ENCODE assay signal across 10 cellular contexts in the genomic region with DNA sequence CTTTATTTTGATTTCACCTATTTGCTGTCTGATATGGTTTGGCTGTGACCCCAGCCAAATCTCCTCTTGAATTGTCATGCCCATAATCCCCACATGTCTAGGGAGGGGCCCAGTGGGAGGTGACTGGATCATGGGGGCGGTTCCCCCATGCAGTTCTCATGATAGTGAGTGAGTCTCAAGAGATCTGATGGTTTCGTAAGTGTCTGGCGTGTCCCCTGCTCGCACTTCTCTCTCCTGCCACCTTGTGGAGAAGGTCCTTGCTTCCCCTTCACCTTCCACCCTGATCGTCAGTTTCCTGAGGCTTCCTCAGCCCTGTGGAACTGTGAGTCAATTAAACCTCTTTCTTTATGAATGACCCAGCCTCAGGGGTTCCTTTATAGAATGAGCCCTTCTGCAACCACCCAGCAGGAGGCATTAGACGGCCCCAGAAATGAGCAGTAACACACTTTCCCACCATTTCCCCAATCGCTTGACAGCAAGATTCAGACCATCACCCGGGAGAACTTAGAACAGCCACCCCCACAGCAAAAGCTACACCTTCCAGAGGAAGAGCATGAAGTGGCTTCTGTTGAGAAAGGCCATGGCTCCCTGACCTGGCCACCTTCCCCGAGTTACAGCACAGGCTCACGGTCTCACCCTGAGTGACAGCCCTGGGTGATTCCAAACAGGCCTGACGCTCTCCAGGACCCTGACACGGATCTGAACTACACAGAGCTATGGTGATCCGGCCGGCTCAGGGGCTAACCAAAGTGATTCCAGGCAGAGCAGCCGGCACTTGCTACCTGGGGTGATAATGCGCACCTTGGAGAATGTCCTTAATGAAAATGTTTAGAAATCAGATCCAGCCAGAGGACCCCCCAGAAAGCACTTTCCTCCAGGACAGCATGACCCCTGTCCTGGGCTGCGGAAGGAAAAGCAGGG.
DNase-seq lines count a peak whose midpoint lies in the region; ATAC-seq and TF ChIP-seq lines count a peak whose summit lies in the region.
"Had no signal": no experiment of that assay in that cellular context is flagged by ENCODE, and none has a peak within 500 bp of the region (broad histone marks: within the 10 kb centered on the region; RNA-seq: fewer than 3 reads in every experiment).

No MANE protein-coding gene starts in this region.

- peaks cover 10% of the 10 kb centered on the region for H3K4me1 Mint-ChIP-seq in osteocyte (ENCODE audit: unreplicated experiment)

- H3K4me3 ChIP-seq in fibroblast of pulmonary artery (replicated peaks; ENCODE audit: low read depth, low read length) = no peak overlapping the region

- H3K27ac Mint-ChIP-seq in osteocyte (ENCODE audit: unreplicated experiment) = no peak overlapping the region
- H3K27ac Mint-ChIP-seq: stimulated activated naive CD8-positive, alpha-beta T cell treated with anti-CD3 and anti-CD28 coated beads, Interleukin-15, Interleukin-2, amounts not matched to agents 100 ng/mL and 50 ng/mL, for 24 hours had no signal

- no peaks in the 10 kb centered on the region for H3K36me3 Mint-ChIP-seq in osteocyte (ENCODE audit: unreplicated experiment)
- H3K36me3 Mint-ChIP-seq: CD8-positive, alpha-beta memory T cell had no signal

- TF ChIP-seq CTCF in fibroblast of pulmonary artery (IDR thresholded peaks at IDR 0.05; ENCODE audit: low read length, missing control alignments) (peak; percentile 22), osteocyte (IDR thresholded peaks at IDR 0.05) (peak; percentile 62)

- H3K9me3 Mint-ChIP-seq in osteocyte (ENCODE audit: unreplicated experiment) = no peaks in the 10 kb centered on the region
- H3K9me3 Mint-ChIP-seq: CD8-positive, alpha-beta memory T cell; stimulated activated naive CD8-positive, alpha-beta T cell treated with anti-CD3 and anti-CD28 coated beads, Interleukin-15, Interleukin-2, amounts not matched to agents 100 ng/mL and 50 ng/mL, for 24 hours had no signal

- no peak overlapping the region for H3K4me3 Mint-ChIP-seq in osteocyte (ENCODE audit: unreplicated experiment)
- H3K4me3 Mint-ChIP-seq: CD8-positive, alpha-beta memory T cell; stimulated activated naive CD8-positive, alpha-beta T cell treated with anti-CD3 and anti-CD28 coated beads, Interleukin-15, Interleukin-2, amounts not matched to agents 100 ng/mL and 50 ng/mL, for 24 hours had no signal

- no peaks in the 10 kb centered on the region for H3K27me3 Mint-ChIP-seq in osteocyte (ENCODE audit: unreplicated experiment)
- H3K27me3 Mint-ChIP-seq: CD8-positive, alpha-beta memory T cell had no signal

- DNase-seq in NCI-H2081 (lab: John Stamatoyannopoulos, UW) = peak; percentile 22 to 23
- no peak for DNase-seq in NCI-H2081 treated with DMSO at 0.1 percent for 48 hours (lab: John Stamatoyannopoulos, UW)
- peak; percentile 67 for DNase-seq in NCI-H2171 treated with DMSO at 0.1 percent for 48 hours (lab: John Stamatoyannopoulos, UW)
- peak; percentile 55 for DNase-seq in activated CD4-positive, alpha-beta T cell treated with anti-CD3 and anti-CD28 coated beads for 48 hours
- peak; percentile 26 for DNase-seq in fibroblast of pulmonary artery (ENCODE audit: low read depth)
- peak; percentile 79 for DNase-seq in osteocyte (ENCODE audit: extremely low spot score, unreplicated experiment)

- ATAC-seq in GM18498 (IDR thresholded peaks at IDR 0.05; ENCODE audit: unreplicated experiment) (no peak), HG02588 (IDR thresholded peaks at IDR 0.05; ENCODE audit: unreplicated experiment) (no peak)
